1 cellular context compared by ENCODE assay signal in genomic region chr20:62705626-62706025, GRCh38.
TF ChIP-seq lines count a peak whose summit lies in the region.

No MANE protein-coding gene starts in this region.

TF ChIP-seq in HepG2, 621 proteins besides CTCF, POLR2A, EP300 and RAD21 (continued from another document):
- 0 out of 2 replicates have a peak, but pooled peaks have one; percentile 27 for TF ChIP-seq IRF9 (CRISPR knock-in tag; IDR thresholded peaks at IDR 0.05; ENCODE audit: borderline replicate concordance)
